ENCODE assay signal across 2 cellular contexts in genomic region chr4:153970169-153970568, GRCh38.
TF ChIP-seq lines count a peak whose summit lies in the region.

No MANE protein-coding gene starts in this region.

TF ChIP-seq in A549, 52 proteins besides CTCF, POLR2A, EP300 and RAD21:
- TF ChIP-seq MAFK (IDR thresholded peaks at IDR 0.05; ENCODE audit: partially characterized antibody) (peak; percentile 70), RCOR1 (IDR thresholded peaks at IDR 0.05; ENCODE audit: low read depth, low read length) (no peak), PBX3 (IDR thresholded peaks at IDR 0.05) (no peak)

TF ChIP-seq in IMR-90, 13 proteins besides CTCF, POLR2A, EP300 and RAD21:
- TF ChIP-seq MAFK (IDR thresholded peaks at IDR 0.05; ENCODE audit: low read depth, low read length) (peak; percentile 81), RCOR1 (IDR thresholded peaks at IDR 0.05; ENCODE audit: insufficient replicate concordance, low read length) (no peak)
